8 cellular contexts compared by ENCODE assay signal in genomic region chr6:119313937-119314893, GRCh38. TPM values are rescaled to one million over a fixed set of nuclear protein-coding genes. Genes with fewer than 3 reads are reported as not detected.
DNase-seq lines count a peak whose midpoint lies in the region; ATAC-seq and TF ChIP-seq lines count a peak whose summit lies in the region.

No MANE protein-coding gene starts in this region.

- H3K4me1 Mint-ChIP-seq in activated B cell treated with CpG ODN at 0.5 μM for 24 hours = peaks cover 44% of the 10 kb centered on the region
- H3K4me1 Mint-ChIP-seq in nephron progenitor cell = peaks cover 62% of the 10 kb centered on the region
- peaks cover 10% of the 10 kb centered on the region for H3K4me1 Mint-ChIP-seq in WTC11

- CTCF ChIA-PET in activated B cell treated with CpG ODN at 0.5 μM for 24 hours (lab: Charles Lee) = interaction anchor here (1.3 kb wide), 1 partner anchor 20 kb away, joined by 4 read pairs; no protein-coding TSS in a partner anchor
- CTCF ChIA-PET in WTC11 (lab: Charles Lee) = interaction anchor here (0.6 to 1.3 kb wide), 3 partner anchors 21 to 418 kb away, joined by 3 to 5 read pairs (median 4); no protein-coding TSS in a partner anchor

- TF ChIP-seq CTCF in activated B cell treated with CpG ODN at 0.5 μM for 24 hours (IDR thresholded peaks at IDR 0.05) (no peak), nephron progenitor cell (IDR thresholded peaks at IDR 0.05) (no peak), WTC11 (IDR thresholded peaks at IDR 0.05) (no peak), testis (IDR thresholded peaks at IDR 0.05) (no peak)

- H3K36me3 Mint-ChIP-seq in activated B cell treated with CpG ODN at 0.5 μM for 24 hours (ENCODE audit: low read depth) = no peaks in the 10 kb centered on the region
- peaks cover 6% of the 10 kb centered on the region for H3K36me3 Mint-ChIP-seq in nephron progenitor cell (ENCODE audit: low read depth)
- no peaks in the 10 kb centered on the region for H3K36me3 Mint-ChIP-seq in WTC11

- DNase-seq in activated gamma-delta T cell treated with Interleukin-2 at 50 U/mL for 16 hours (peak; percentile 33), activated gamma-delta T cell (lab: John Stamatoyannopoulos, UW) (no peak), activated B cell treated with CpG ODN at 0.5 μM for 24 hours (peak; percentile 23), nephron progenitor cell (no peak), WTC11 (ENCODE audit: low spot score) (no peak), A172 (ENCODE audit: low spot score) (no peak), testis (no peak)

- no peaks in the 10 kb centered on the region for H3K27me3 Mint-ChIP-seq in activated B cell treated with CpG ODN at 0.5 μM for 24 hours
- no peaks in the 10 kb centered on the region for H3K27me3 Mint-ChIP-seq in nephron progenitor cell (ENCODE audit: low read depth, poor library complexity)
- no peaks in the 10 kb centered on the region for H3K27me3 Mint-ChIP-seq in WTC11 (ENCODE audit: low read depth)

- H3K27ac ChIP-seq in testis = no peak overlapping the region

- H3K4me1 ChIP-seq in testis = no peaks in the 10 kb centered on the region

- peak overlapping the region; percentile 81 for H3K27ac Mint-ChIP-seq in activated B cell treated with CpG ODN at 0.5 μM for 24 hours
- H3K27ac Mint-ChIP-seq in nephron progenitor cell = peak overlapping the region; percentile 92
- no peak overlapping the region for H3K27ac Mint-ChIP-seq in WTC11

- ATAC-seq in HG03039 (IDR thresholded peaks at IDR 0.05; ENCODE audit: unreplicated experiment) (peak; percentile 61), activated B cell treated with CpG ODN at 0.5 μM for 24 hours (ENCODE audit: low read depth) (peak; percentile 74), WTC11 (no peak)

- no peaks in the 10 kb centered on the region for H3K36me3 ChIP-seq in testis (ENCODE audit: low read depth, missing control alignments)

- intact Hi-C loops in activated B cell treated with CpG ODN at 0.5 μM for 24 hours (cut with micrococcal nuclease) (loop anchor here (1.0 kb wide), 1 partner anchor 34 kb away; no protein-coding TSS in a partner anchor), testis (cut with DNase I; ENCODE audit: low total_unique reads) (no loop called here)

- no peaks in the 10 kb centered on the region for H3K27me3 ChIP-seq in testis

- WGBS in testis, 2 donors = 85 to 88% methylated on average over 10 of the region's 10 CpGs

- POLR2A ChIA-PET in activated B cell treated with CpG ODN at 0.5 μM for 24 hours (lab: Charles Lee) = interaction anchor here (0.7 to 3.5 kb wide), 4 partner anchors 10 to 421 kb away, joined by 3 to 30 read pairs (median 4); partner anchors contain the start of genes ASF1A and MAN1A1
- POLR2A ChIA-PET in WTC11 (lab: Charles Lee) = interaction anchor here (0.6 to 1.0 kb wide), 3 partner anchors 10 to 806 kb away, joined by 3 to 4 read pairs (median 4); no protein-coding TSS in a partner anchor

- no peaks in the 10 kb centered on the region for H3K9me3 Mint-ChIP-seq in activated B cell treated with CpG ODN at 0.5 μM for 24 hours
- H3K9me3 Mint-ChIP-seq in nephron progenitor cell = no peaks in the 10 kb centered on the region
- H3K9me3 Mint-ChIP-seq in WTC11 = no peaks in the 10 kb centered on the region

- no peak overlapping the region for H3K4me3 ChIP-seq in testis

- H3K9me3 ChIP-seq in testis = no peaks in the 10 kb centered on the region

- TF ChIP-seq POLR2A in testis (IDR thresholded peaks at IDR 0.05) = no peak

- H3K4me3 Mint-ChIP-seq in activated B cell treated with CpG ODN at 0.5 μM for 24 hours (peak overlapping the region; percentile 42), nephron progenitor cell (peak overlapping the region; percentile 36), WTC11 (no peak overlapping the region)

TF ChIP-seq in WTC11, 78 proteins besides CTCF, POLR2A, EP300 and RAD21:
- TF ChIP-seq RELA (CRISPR knock-in tag; IDR thresholded peaks at IDR 0.05; ENCODE audit: borderline replicate concordance) (no peak), GABPB1 (CRISPR knock-in tag; IDR thresholded peaks at IDR 0.05) (no peak), ZNF263 (CRISPR knock-in tag; IDR thresholded peaks at IDR 0.05; ENCODE audit: low read depth) (no peak), TP53 (CRISPR knock-in tag; IDR thresholded peaks at IDR 0.05) (no peak), ZNF219 (CRISPR knock-in tag; IDR thresholded peaks at IDR 0.05; ENCODE audit: borderline replicate concordance) (no peak)
- TF ChIP-seq, protein P1, sequence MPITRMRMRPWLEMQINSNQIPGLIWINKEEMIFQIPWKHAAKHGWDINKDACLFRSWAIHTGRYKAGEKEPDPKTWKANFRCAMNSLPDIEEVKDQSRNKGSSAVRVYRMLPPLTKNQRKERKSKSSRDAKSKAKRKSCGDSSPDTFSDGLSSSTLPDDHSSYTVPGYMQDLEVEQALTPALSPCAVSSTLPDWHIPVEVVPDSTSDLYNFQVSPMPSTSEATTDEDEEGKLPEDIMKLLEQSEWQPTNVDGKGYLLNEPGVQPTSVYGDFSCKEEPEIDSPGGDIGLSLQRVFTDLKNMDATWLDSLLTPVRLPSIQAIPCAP (CRISPR knock-in tag; IDR thresholded peaks at IDR 0.05) = no peak

RNA-seq across cellular contexts. Expression of gene MAN1A1, which starts 35.3 kb away (rescaled TPM):
- total RNA-seq in activated B cell treated with CpG ODN at 0.5 μM for 24 hours = 17.7 and 18.1 TPM in 2 replicates
- total RNA-seq in WTC11 (2021) = 6.8 to 6.9 TPM (median 6.8 TPM) in 3 replicates
- 5.7 and 6.3 TPM in 2 replicates for total RNA-seq in A172 (2014; rRNA removed; shearing (Covaris generic))
- total RNA-seq in testis = 10 to 100 TPM; 12.8 to 21.1 TPM
- 15.0 TPM for polyA plus RNA-seq in testis (ENCODE audit: insufficient read depth, low read depth, low replicate concordance)

Comparison
In these comparisons a context has a peak if more than half of its experiments do, and no peak if none do; other contexts are left out.
1. DNase-seq: peak in activated gamma-delta T cell treated with Interleukin-2 at 50 U/mL for 16 hours (single experiment) and activated B cell treated with CpG ODN at 0.5 μM for 24 hours (single experiment); none in activated gamma-delta T cell (single experiment), nephron progenitor cell (single experiment), WTC11 (single experiment), A172 (single experiment) and testis (single experiment).